In genomic region chr11:74278721-74279148, GRCh38 we compare ENCODE assay signal across 10 cellular contexts. TPM values are rescaled to one million over a fixed set of nuclear protein-coding genes. Genes with fewer than 3 reads are reported as not detected.
DNase-seq lines count a peak whose midpoint lies in the region; ATAC-seq, FAIRE-seq and TF ChIP-seq lines count a peak whose summit lies in the region.
"Had no signal": no experiment of that assay in that cellular context is flagged by ENCODE, and none has a peak within 500 bp of the region (broad histone marks: within the 10 kb centered on the region; RNA-seq: fewer than 3 reads in every experiment).

No MANE protein-coding gene starts in this region.

- no peak overlapping the region for H3K27ac Mint-ChIP-seq in activated CD4-positive, alpha-beta T cell treated with anti-CD3 and anti-CD28 coated beads, Interleukin-2, amount 10 ng/mL, durations not matched to agents 7 days and 5 days

- H3K79me1 ChIP-seq in IMR-90 (ENCODE audit: low read depth in 1 of 2, low read length in 2 of 2) = peaks cover 0 to 7% of the 10 kb centered on the region in 2 experiments; a peak in 1 of 4 replicates

- H4K8ac ChIP-seq in IMR-90 (ENCODE audit: low read depth in 2 of 2, low read length in 2 of 2) = peak overlapping the region; percentile 78 to 80

- peaks cover 36% of the 10 kb centered on the region for H3K4me1 ChIP-seq in IMR-90 (ENCODE audit: control insufficient read depth, insufficient read depth, low read length)

- dilution Hi-C loops in IMR-90 (cut with HindIII; ENCODE audit: low sequenced_read_pairs, unreplicated experiment) = no loop called here

- H4K20me1 ChIP-seq in IMR-90 (ENCODE audit: insufficient read depth, low read length) = no peaks in the 10 kb centered on the region

- intact Hi-C loops in IMR-90 (cut with micrococcal nuclease) = loop anchor here (5.0 kb wide), 1 partner anchor 39 kb away; no protein-coding TSS in a partner anchor

- H2BK15ac ChIP-seq in IMR-90 (ENCODE audit: low read depth, low read length) = peak overlapping the region; percentile 93; the same call in 1 of the 3 replicates

- H2BK120ac ChIP-seq in IMR-90 (ENCODE audit: low read depth, low read length) = peak overlapping the region; percentile 98

- CTCF ChIA-PET in IMR-90 (lab: Yijun Ruan, JAX) = interaction anchor here (0.6 to 0.8 kb wide), 2 partner anchors 10 to 35 kb away, joined by 3 read pairs; no protein-coding TSS in a partner anchor
- CTCF ChIA-PET in activated CD4-positive, alpha-beta T cell treated with anti-CD3 and anti-CD28 coated beads, Interleukin-2, amount 10 ng/mL, durations not matched to agents 7 days and 5 days (lab: Charles Lee) = interaction anchor here (0.9 kb wide), 1 partner anchor 21 kb away, joined by 3 read pairs; no protein-coding TSS in a partner anchor

- WGBS in IMR-90 (ENCODE audit: extremely low coverage in 2 of 2, insufficient read length in 1 of 2), 2 experiments = no CpG with 5 or more reads among the region's 1 CpG

- peak overlapping the region; percentile 87; the same call in 1 of the 2 replicates for H3K14ac ChIP-seq in IMR-90 (replicated peaks; ENCODE audit: low read depth, low read length)

- no peak overlapping the region; the same call in 1 of the 2 replicates for H3K9ac ChIP-seq in IMR-90 (ENCODE audit: low read depth, low read length)

- peak overlapping the region; percentile 70 for H2AFZ ChIP-seq in IMR-90 (replicated peaks; ENCODE audit: low read length, poor library complexity)

- peak overlapping the region; percentile 43; the same call in 1 of the 2 replicates for H3K23ac ChIP-seq in IMR-90 (ENCODE audit: low read depth, low read length)

- no peak for TF ChIP-seq RAD21 in IMR-90 (IDR thresholded peaks at IDR 0.05; ENCODE audit: low read length)

- TF ChIP-seq POLR2A in IMR-90 (IDR thresholded peaks at IDR 0.05; ENCODE audit: low read depth, low read length) = no peak

- peak overlapping the region; percentile 91 for H4K91ac ChIP-seq in IMR-90 (ENCODE audit: insufficient read depth, low read depth, low read length)

- H2BK5ac ChIP-seq in IMR-90 (ENCODE audit: low read depth, low read length, poor library complexity, severe bottlenecking) = peak overlapping the region; percentile 95

- peak overlapping the region; percentile 72; the same call in 1 of the 2 replicates for H3K4me2 ChIP-seq in IMR-90 (ENCODE audit: low read depth, low read length)

- H3K36me3 ChIP-seq in IMR-90 (ENCODE audit: control insufficient read depth, insufficient read depth, low read length) = peaks cover 3% of the 10 kb centered on the region; the same call in 1 of the 2 replicates

- ATAC-seq in IMR-90 (ENCODE audit: low read depth) (peak; percentile 90), left lobe of liver (no peak)

- H3K4ac ChIP-seq in IMR-90 (ENCODE audit: low read depth, low read length) = peak overlapping the region; percentile 64

- no peak overlapping the region for H2AK5ac ChIP-seq in IMR-90 (ENCODE audit: low read depth, low read length)

- no peaks in the 10 kb centered on the region for H3K9me3 Mint-ChIP-seq in activated CD4-positive, alpha-beta T cell treated with anti-CD3 and anti-CD28 coated beads, Interleukin-2, amount 10 ng/mL, durations not matched to agents 7 days and 5 days

- POLR2A ChIA-PET in IMR-90 (lab: Charles Lee; ENCODE audit: unreplicated experiment) = no interaction called here
- POLR2A ChIA-PET in activated CD4-positive, alpha-beta T cell treated with anti-CD3 and anti-CD28 coated beads, Interleukin-2, amount 10 ng/mL, durations not matched to agents 7 days and 5 days (lab: Charles Lee) = no interaction called here

- H3K56ac ChIP-seq in IMR-90 (ENCODE audit: extremely low read depth, insufficient read depth, low read length) = peak overlapping the region; percentile 85

- peak; percentile 23 for FAIRE-seq in urothelium cell line (lab: Jason Lieb, UNC)

- no peak overlapping the region for H2AK9ac ChIP-seq in IMR-90 (replicated peaks; ENCODE audit: low read depth, low read length, poor library complexity)

- peak; percentile 100 for DNase-seq in IMR-90
- peak; percentile 43 for DNase-seq in cerebellar cortex (ENCODE audit: low spot score)
- DNase-seq in kidney tubule cell (ENCODE audit: low spot score) = peak; percentile 95
- DNase-seq in urothelium cell line (ENCODE audit: low spot score) = peak; percentile 68
- no peak for DNase-seq in activated CD4-positive, alpha-beta T cell treated with anti-CD3 and anti-CD28 coated beads, Interleukin-2, amount 10 ng/mL, durations not matched to agents 7 days and 5 days
- DNase-seq in left lobe of liver (ENCODE audit: low spot score) = no peak
- DNase-seq in hippocampal formation (lab: John Stamatoyannopoulos, UW) = no peak
- DNase-seq: dorsolateral prefrontal cortex, midbrain, NCI-H1930 had no signal

- no peak overlapping the region; the same call in 1 of the 2 replicates for H4K5ac ChIP-seq in IMR-90 (ENCODE audit: low read depth, low read length)

- peak overlapping the region; percentile 99 for H3K27ac ChIP-seq in IMR-90 (ENCODE audit: insufficient read depth, low read length)
- H3K27ac ChIP-seq: dorsolateral prefrontal cortex had no signal

- H3K9me1 ChIP-seq in IMR-90 (ENCODE audit: insufficient read depth, low read length) = peaks cover 36% of the 10 kb centered on the region

- peaks cover 18% of the 10 kb centered on the region for H3K27me3 Mint-ChIP-seq in activated CD4-positive, alpha-beta T cell treated with anti-CD3 and anti-CD28 coated beads, Interleukin-2, amount 10 ng/mL, durations not matched to agents 7 days and 5 days

- no peak overlapping the region for H3K4me3 Mint-ChIP-seq in activated CD4-positive, alpha-beta T cell treated with anti-CD3 and anti-CD28 coated beads, Interleukin-2, amount 10 ng/mL, durations not matched to agents 7 days and 5 days

- no peak for TF ChIP-seq CTCF in IMR-90 (conservative IDR thresholded peaks at IDR 0.05; ENCODE audit: low read depth, low read length)

- peak overlapping the region; percentile 86 for H2BK20ac ChIP-seq in IMR-90 (ENCODE audit: low read depth, low read length)

- H3K9me3 ChIP-seq in IMR-90 (ENCODE audit: control insufficient read depth, insufficient read depth, low read length) = no peaks in the 10 kb centered on the region

- H3K36me3 Mint-ChIP-seq in activated CD4-positive, alpha-beta T cell treated with anti-CD3 and anti-CD28 coated beads, Interleukin-2, amount 10 ng/mL, durations not matched to agents 7 days and 5 days (ENCODE audit: low read depth) = no peaks in the 10 kb centered on the region

- no peaks in the 10 kb centered on the region for H3K27me3 ChIP-seq in IMR-90 (ENCODE audit: control insufficient read depth, insufficient read depth, low read length)
- H3K27me3 ChIP-seq: dorsolateral prefrontal cortex had no signal

- in situ Hi-C loops in IMR-90 (cut with MboI; ENCODE audit: low sequenced_read_pairs) = no loop called here

- no peaks in the 10 kb centered on the region for H3K4me1 Mint-ChIP-seq in activated CD4-positive, alpha-beta T cell treated with anti-CD3 and anti-CD28 coated beads, Interleukin-2, amount 10 ng/mL, durations not matched to agents 7 days and 5 days

- no TSS peak for BruUV-seq in IMR-90 (replicated peaks; lab: Mats Ljungman, UMichigan)

- no peak overlapping the region for H3K4me3 ChIP-seq in IMR-90 (ENCODE audit: insufficient read depth, low read depth, low read length)
- H3K4me3 ChIP-seq: dorsolateral prefrontal cortex had no signal

- H3K18ac ChIP-seq in IMR-90 (ENCODE audit: low read depth, low read length) = peak overlapping the region; percentile 99; the same call in 1 of the 2 replicates

TF ChIP-seq in IMR-90, 13 proteins besides CTCF, POLR2A, EP300 and RAD21:
- TF ChIP-seq RFX5 (IDR thresholded peaks at IDR 0.05; ENCODE audit: low read depth, low read length) = no peak
- no peak for TF ChIP-seq MXI1 (IDR thresholded peaks at IDR 0.05; ENCODE audit: borderline replicate concordance, low read depth, low read length)
- peak; percentile 54; the same call in 1 of the 2 replicates for TF ChIP-seq MAZ (IDR thresholded peaks at IDR 0.05; ENCODE audit: borderline replicate concordance, low read depth, low read length)
- TF ChIP-seq MAFK (IDR thresholded peaks at IDR 0.05; ENCODE audit: low read depth, low read length) = no peak
- TF ChIP-seq USF2 (IDR thresholded peaks at IDR 0.05; ENCODE audit: low read depth, low read length) = no peak
- TF ChIP-seq SMC3 (IDR thresholded peaks at IDR 0.05; ENCODE audit: low read depth, low read length) = no peak; the same call in 1 of the 2 replicates
- no peak for TF ChIP-seq ELK1 (IDR thresholded peaks at IDR 0.05; ENCODE audit: borderline replicate concordance, low read depth, low read length)
- TF ChIP-seq BHLHE40 (IDR thresholded peaks at IDR 0.05; ENCODE audit: low read depth, low read length) = peak; percentile 37
- TF ChIP-seq CEBPB (IDR thresholded peaks at IDR 0.05; ENCODE audit: low read depth, low read length) = peak; percentile 64; the same call in 1 of the 2 replicates
- TF ChIP-seq CHD1 (IDR thresholded peaks at IDR 0.05; ENCODE audit: low read depth, low read length) = no peak
- TF ChIP-seq NFE2L2 (IDR thresholded peaks at IDR 0.05; ENCODE audit: low read depth, low read length) = peak; percentile 70
- TF ChIP-seq FOS (IDR thresholded peaks at IDR 0.05; ENCODE audit: low read depth, low read length) = peak; percentile 58
- TF ChIP-seq RCOR1 (IDR thresholded peaks at IDR 0.05; ENCODE audit: insufficient replicate concordance, low read length) = no peak

RNA-seq across cellular contexts. Expression of gene P4HA3, which starts 32.7 kb away (rescaled TPM):
- 2.8 and 2.9 TPM in 2 replicates for total RNA-seq in IMR-90 (2012; rRNA removed)
- 4.9 and 5.7 TPM in 2 replicates for polyA plus RNA-seq in IMR-90 (2012; rRNA removed)
- polyA plus RNA-seq in IMR-90 (2012; cell fraction: cytosol; rRNA removed) = 4.4 and 4.5 TPM in 2 replicates
- 2.0 and 4.4 TPM in 2 replicates for polyA plus RNA-seq in IMR-90 (2012; cell fraction: nucleus; rRNA removed; ENCODE audit: low replicate concordance)
- total RNA-seq in activated CD4-positive, alpha-beta T cell treated with anti-CD3 and anti-CD28 coated beads, Interleukin-2, amount 10 ng/mL, durations not matched to agents 7 days and 5 days = not detected
- 0.23 TPM for total RNA-seq in left lobe of liver

Comparison
In these comparisons a context has a peak if more than half of its experiments do, and no peak if none do; other contexts are left out.
1. DNase-seq: peak in IMR-90 (single experiment), cerebellar cortex (single experiment), kidney tubule cell (single experiment) and urothelium cell line (single experiment); none in activated CD4-positive, alpha-beta T cell treated with anti-CD3 and anti-CD28 coated beads, Interleukin-2, amount 10 ng/mL, durations not matched to agents 7 days and 5 days (single experiment), left lobe of liver (single experiment) and hippocampal formation (0 of 2).